ENCODE assay signal across 18 cellular contexts in the genomic region with DNA sequence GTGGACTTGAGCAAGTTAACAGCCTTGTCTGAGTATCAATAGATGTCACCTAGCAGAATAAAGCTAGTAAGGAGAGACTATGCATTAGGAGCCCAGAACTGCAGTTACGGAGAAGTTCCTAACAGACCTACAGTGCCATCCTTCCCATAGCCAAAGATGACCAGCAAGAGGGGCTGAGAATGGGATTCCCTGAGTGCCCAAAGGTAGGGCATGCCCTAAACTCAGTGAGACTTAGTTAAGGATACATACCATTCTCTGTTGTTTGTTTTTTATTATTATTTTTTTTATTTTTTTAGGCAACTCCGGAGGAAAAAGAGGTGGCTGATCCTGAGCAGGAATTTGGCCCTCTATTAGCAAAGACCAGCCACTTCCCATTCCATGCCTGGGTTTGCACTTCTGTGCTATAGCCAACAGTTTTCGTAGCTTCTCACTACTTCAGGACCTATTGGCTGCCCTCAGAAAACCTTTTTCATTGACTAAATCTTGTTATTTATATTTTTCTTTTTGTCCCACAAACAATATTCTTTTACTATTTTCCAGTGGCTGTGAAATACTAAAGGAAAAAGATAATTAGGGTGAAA. TPM values are rescaled to one million over a fixed set of nuclear protein-coding genes. Genes with fewer than 3 reads are reported as not detected.
DNase-seq lines count a peak whose midpoint lies in the region; ATAC-seq, FAIRE-seq and TF ChIP-seq lines count a peak whose summit lies in the region.
"Had no signal": no experiment of that assay in that cellular context is flagged by ENCODE, and none has a peak within 500 bp of the region (broad histone marks: within the 10 kb centered on the region; RNA-seq: fewer than 3 reads in every experiment).

No MANE protein-coding gene starts in this region.

- no peak overlapping the region for H2AFZ ChIP-seq in PC-9
- no peak overlapping the region for H2AFZ ChIP-seq in hepatocyte

- POLR2A ChIA-PET in PC-9 (lab: Charles Lee; ENCODE audit: unreplicated experiment), result no interaction called here
- POLR2A ChIA-PET in HEK293T (lab: Yijun Ruan, JAX), result interaction anchor here (1.3 kb wide), 1 partner anchor 33 kb away, joined by 4 read pairs; the partner anchor contains the start of gene CCDC34

- no peaks in the 10 kb centered on the region for H3K27me3 Mint-ChIP-seq in Calu3 (ENCODE audit: unreplicated experiment)
- H3K27me3 Mint-ChIP-seq: activated naive CD8-positive, alpha-beta T cell treated with anti-CD3 and anti-CD28 coated beads, Interleukin-2, amount 10 ng/mL, durations not matched to agents 7 days and 5 days had no signal

- H3K9me3 Mint-ChIP-seq in Calu3 (ENCODE audit: low read depth, unreplicated experiment), result no peaks in the 10 kb centered on the region
- H3K9me3 Mint-ChIP-seq: activated naive CD8-positive, alpha-beta T cell treated with anti-CD3 and anti-CD28 coated beads, Interleukin-2, amount 10 ng/mL, durations not matched to agents 7 days and 5 days; CD8-positive, alpha-beta T cell had no signal

- peaks cover 51% of the 10 kb centered on the region for H3F3A ChIP-seq in PC-9 (ENCODE audit: insufficient read depth, low read depth)

- peak in 1 of 4 donors; percentile 5 for ATAC-seq in pancreas
- ATAC-seq in HG03571 (IDR thresholded peaks at IDR 0.05; ENCODE audit: unreplicated experiment), result no peak
- ATAC-seq in HG03521 (IDR thresholded peaks at IDR 0.05; ENCODE audit: unreplicated experiment), result no peak
- no peak for ATAC-seq in HG03108 (IDR thresholded peaks at IDR 0.05; ENCODE audit: unreplicated experiment)
- ATAC-seq: CD8-positive, alpha-beta T cell had no signal

- no peak for DNase-seq in Calu3
- DNase-seq in PC-9, result no peak
- DNase-seq in hepatocyte (ENCODE audit: low spot score), result no peak
- no peak for DNase-seq in pancreas
- DNase-seq in HEK293T (ENCODE audit: extremely low spot score), result no peak
- DNase-seq: activated CD4-positive, CD25-positive, alpha-beta regulatory T cell; activated naive CD8-positive, alpha-beta T cell treated with anti-CD3 and anti-CD28 coated beads, Interleukin-2, amount 10 ng/mL, durations not matched to agents 7 days and 5 days; CD8-positive, alpha-beta T cell; effector memory CD4-positive, alpha-beta T cell; hypothalamus; NCI-H446 treated with DMSO at 0.1 percent for 48 hours; psoas muscle; T-helper 2 cell had no signal

- H3K4me1 ChIP-seq in PC-9 (replicated peaks; ENCODE audit: insufficient read depth) (peaks cover 82% of the 10 kb centered on the region), hepatocyte (ENCODE audit: insufficient read depth) (peaks cover 74% of the 10 kb centered on the region), pancreas (peaks cover 59 to 71% (median 67%) of the 10 kb centered on the region in 3 donors)

- peak overlapping the region; percentile 84 for H3K27ac Mint-ChIP-seq in Calu3 (ENCODE audit: unreplicated experiment)
- H3K27ac Mint-ChIP-seq: activated naive CD8-positive, alpha-beta T cell treated with anti-CD3 and anti-CD28 coated beads, Interleukin-2, amount 10 ng/mL, durations not matched to agents 7 days and 5 days; CD8-positive, alpha-beta T cell had no signal

- CTCF ChIA-PET in Calu3 (lab: Charles Lee), result interaction anchor here (0.7 to 1.5 kb wide), 7 partner anchors 15 to 212 kb away, joined by 3 to 7 read pairs (median 4); partner anchors contain the start of gene LGR4
- CTCF ChIA-PET in PC-9 (lab: Charles Lee), result no interaction called here
- CTCF ChIA-PET in HEK293T (lab: Yijun Ruan, JAX), result interaction anchor here (0.8 to 2.1 kb wide), 3 partner anchors 10 to 101 kb away, joined by 3 to 5 read pairs (median 4); no protein-coding TSS in a partner anchor

- H3K79me2 ChIP-seq in PC-9 (ENCODE audit: low read depth) (peaks cover 53% of the 10 kb centered on the region), hepatocyte (peaks cover 66% of the 10 kb centered on the region)

- H3K4me3 Mint-ChIP-seq in Calu3 (ENCODE audit: low read depth, unreplicated experiment), result peak overlapping the region; percentile 66
- H3K4me3 Mint-ChIP-seq: activated naive CD8-positive, alpha-beta T cell treated with anti-CD3 and anti-CD28 coated beads, Interleukin-2, amount 10 ng/mL, durations not matched to agents 7 days and 5 days; CD8-positive, alpha-beta T cell had no signal

- H3K27me3 ChIP-seq in PC-9 (ENCODE audit: insufficient read depth, low read depth), result no peaks in the 10 kb centered on the region
- no peaks in the 10 kb centered on the region for H3K27me3 ChIP-seq in hepatocyte
- no peaks in the 10 kb centered on the region for H3K27me3 ChIP-seq in pancreas

- BruUV-seq in Calu3 (replicated peaks; lab: Mats Ljungman, UMichigan) (no TSS peak), PC-9 (replicated peaks; lab: Mats Ljungman, UMichigan) (no TSS peak)

- peaks cover 76% of the 10 kb centered on the region for H3K4me1 Mint-ChIP-seq in Calu3 (ENCODE audit: low read depth, unreplicated experiment)
- H3K4me1 Mint-ChIP-seq: activated naive CD8-positive, alpha-beta T cell treated with anti-CD3 and anti-CD28 coated beads, Interleukin-2, amount 10 ng/mL, durations not matched to agents 7 days and 5 days had no signal

- H3K4me2 ChIP-seq in PC-9 (peak overlapping the region; percentile 59; the same call in 1 of the 2 replicates), hepatocyte (peak overlapping the region; percentile 68)

- intact Hi-C loops in Calu3 (cut with micrococcal nuclease; ENCODE audit: unreplicated experiment), result loop anchor here (2.0 kb wide), 1 partner anchor 20 kb away; no protein-coding TSS in a partner anchor
- intact Hi-C loops in PC-9 (cut with micrococcal nuclease; ENCODE audit: unreplicated experiment), result loop anchor here (10.0 kb wide), 1 partner anchor 182 kb away; no protein-coding TSS in a partner anchor
- intact Hi-C loops in pancreas (cut with DNase I), result no loop called here

- H3K4me3 ChIP-seq in PC-9 (no peak overlapping the region), hepatocyte (no peak overlapping the region), pancreas (peak overlapping the region in 1 of 4 donors; percentile 17)
- H3K4me3 ChIP-seq: psoas muscle had no signal

- H4K20me1 ChIP-seq in PC-9 (ENCODE audit: insufficient read depth) (no peaks in the 10 kb centered on the region), hepatocyte (ENCODE audit: insufficient read depth, poor library complexity, severe bottlenecking) (no peaks in the 10 kb centered on the region)

- H3K36me3 ChIP-seq in PC-9 (ENCODE audit: low read depth), result no peaks in the 10 kb centered on the region
- H3K36me3 ChIP-seq in hepatocyte (replicated peaks; ENCODE audit: insufficient read depth, low read depth), result no peaks in the 10 kb centered on the region
- H3K36me3 ChIP-seq in pancreas, result no peaks in the 10 kb centered on the region

- TF ChIP-seq CTCF in Calu3 (IDR thresholded peaks at IDR 0.05; ENCODE audit: unreplicated experiment) (no peak), PC-9 (conservative IDR thresholded peaks at IDR 0.05) (no peak), hepatocyte (IDR thresholded peaks at IDR 0.05; ENCODE audit: poor library complexity) (no peak), pancreas (IDR thresholded peaks at IDR 0.05) (no peak)

- peaks cover 19% of the 10 kb centered on the region for H3K36me3 Mint-ChIP-seq in Calu3 (ENCODE audit: insufficient read depth, unreplicated experiment)
- H3K36me3 Mint-ChIP-seq: activated naive CD8-positive, alpha-beta T cell treated with anti-CD3 and anti-CD28 coated beads, Interleukin-2, amount 10 ng/mL, durations not matched to agents 7 days and 5 days; CD8-positive, alpha-beta T cell had no signal

- no peaks in the 10 kb centered on the region for H3K9me3 ChIP-seq in PC-9 (ENCODE audit: insufficient read depth, low read depth)
- H3K9me3 ChIP-seq in hepatocyte (ENCODE audit: low read depth), result no peaks in the 10 kb centered on the region
- no peaks in the 10 kb centered on the region for H3K9me3 ChIP-seq in pancreas
- H3K9me3 ChIP-seq: psoas muscle had no signal

- H3K9me2 ChIP-seq in PC-9 (ENCODE audit: insufficient read depth) (no peaks in the 10 kb centered on the region), hepatocyte (replicated peaks; ENCODE audit: insufficient read depth) (no peaks in the 10 kb centered on the region)

- 55% methylated on average over 3 of the region's 3 CpGs for WGBS in hepatocyte (ENCODE audit: low lambda C conversion rate, missing lambda C conversion rate)
- WGBS in pancreas, 2 donors, result 14 to 23% methylated on average over 3 of the region's 3 CpGs

- FAIRE-seq in pancreas (lab: Jason Lieb, UNC), result no peak
- FAIRE-seq: bronchial epithelial cell, GM18507 had no signal

- H3K27ac ChIP-seq in PC-9 (peak overlapping the region; percentile 68), hepatocyte (peak overlapping the region; percentile 82), pancreas (peak overlapping the region; percentile 1 to 81 (median 63))
- H3K27ac ChIP-seq: psoas muscle had no signal

TF ChIP-seq in HEK293T, 16 proteins besides CTCF, POLR2A, EP300 and RAD21:
- TF ChIP-seq HDGF (IDR thresholded peaks at IDR 0.05; ENCODE audit: borderline replicate concordance) (no peak), SP1 (IDR thresholded peaks at IDR 0.05) (no peak), PKNOX1 (IDR thresholded peaks at IDR 0.05) (no peak)
TF ChIP-seq in HEK293T: peak in this region for 0.

RNA-seq across cellular contexts. Expression of gene CCDC34, which starts 33.3 kb away (rescaled TPM):
- total RNA-seq in Calu3 (2022) (17.6 and 21.6 TPM in 2 replicates), PC-9 (2021) (21.0 and 33.6 TPM in 2 replicates), hepatocyte (6.8 and 7.5 TPM in 2 replicates), pancreas (1 to 10 TPM; 3.3 to 7.1 (median 4.1) TPM)
- polyA plus RNA-seq in hepatocyte (4.6 and 6.0 TPM in 2 replicates), pancreas (10 to 100 TPM in 1 of 2 donors, 1 to 10 TPM in 1; 4.8 to 10.1 TPM)

Comparison
In these comparisons a context has a peak if more than half of its experiments do, and no peak if none do; other contexts are left out.
1. intact Hi-C loops: an anchor here in Calu3 (2.0 kb wide) and PC-9 (10.0 kb wide); none called in pancreas.